Comparison of ENCODE assay signal across 8 cellular contexts in the genomic region with DNA sequence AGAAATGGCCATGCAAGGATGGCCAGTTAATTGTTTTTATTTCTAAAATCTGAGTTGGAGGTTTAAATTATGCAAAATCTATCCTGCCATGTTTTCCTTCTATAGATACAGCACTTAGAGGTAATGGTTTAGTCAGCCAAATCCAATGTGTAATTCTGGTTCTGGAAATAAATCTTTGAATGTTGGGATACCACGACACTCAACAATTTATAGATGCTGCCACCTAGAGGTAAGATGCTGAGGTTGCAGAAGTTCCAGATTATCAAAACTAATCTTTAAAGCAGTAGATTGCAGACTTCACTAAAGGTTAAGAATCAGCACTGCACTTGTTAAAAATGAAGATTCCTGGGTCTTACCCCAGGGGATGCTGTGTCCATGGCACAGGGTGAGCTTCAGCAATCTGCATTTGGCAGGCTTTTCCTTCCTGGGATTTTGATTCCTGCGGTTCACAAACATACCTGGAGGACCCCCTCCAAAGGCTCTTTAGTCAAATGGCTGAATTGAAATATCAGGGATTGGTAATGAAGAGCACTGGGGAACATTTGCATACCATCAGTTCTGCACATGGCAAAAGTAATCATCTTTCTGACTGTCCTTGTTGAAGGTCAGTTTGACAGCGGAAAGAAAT. TPM values are rescaled to one million over a fixed set of nuclear protein-coding genes. Genes with fewer than 3 reads are reported as not detected.
DNase-seq lines count a peak whose midpoint lies in the region; ATAC-seq, FAIRE-seq and TF ChIP-seq lines count a peak whose summit lies in the region.

No MANE protein-coding gene starts in this region.

- H3K27me3 ChIP-seq in Peyer's patch (no peaks in the 10 kb centered on the region), testis (no peaks in the 10 kb centered on the region), ovary (no peaks in the 10 kb centered on the region)

- no peak for ATAC-seq in HG02798 (IDR thresholded peaks at IDR 0.05; ENCODE audit: poor library complexity, unreplicated experiment)

- H3K4me1 ChIP-seq in Peyer's patch (no peaks in the 10 kb centered on the region), testis (no peaks in the 10 kb centered on the region), ovary (ENCODE audit: insufficient read depth) (no peaks in the 10 kb centered on the region)

- TF ChIP-seq POLR2A in H54 (IDR thresholded peaks at IDR 0.05; ENCODE audit: low read depth, low read length) (no peak), Peyer's patch (IDR thresholded peaks at IDR 0.05) (no peak), testis (IDR thresholded peaks at IDR 0.05) (no peak), ovary (IDR thresholded peaks at IDR 0.05) (no peak)

- peak; percentile 32 for DNase-seq in D341Med (ENCODE audit: low spot score)
- DNase-seq in H54 (ENCODE audit: insufficient read length, low spot score) = no peak
- peak in 1 of 3 donors; percentile 52 for DNase-seq in Peyer's patch
- peak; percentile 74 for DNase-seq in foreskin melanocyte
- no peak for DNase-seq in testis
- DNase-seq in stimulated activated CD4-positive, alpha-beta T cell treated with anti-CD3 and anti-CD28 coated beads, Interleukin-2, amount 100 ng/mL, for 24 hours = no peak
- DNase-seq in ovary = no peak

- peak; percentile 69 for FAIRE-seq in H54 (lab: Jason Lieb, UNC)

- intact Hi-C loops in testis (cut with DNase I; ENCODE audit: low total_unique reads) = no loop called here
- intact Hi-C loops in ovary (cut with DNase I) = no loop called here

- no peak overlapping the region for H3K4me3 ChIP-seq in Peyer's patch
- H3K4me3 ChIP-seq in testis = no peak overlapping the region
- no peak overlapping the region for H3K4me3 ChIP-seq in ovary

- WGBS in testis, 2 donors = 56 to 58% methylated on average over 3 of the region's 3 CpGs
- 55 to 60% (median 56%) methylated on average over 3 of the region's 3 CpGs for WGBS in ovary, 3 donors

- H3K9me3 ChIP-seq in Peyer's patch (no peaks in the 10 kb centered on the region), testis (no peaks in the 10 kb centered on the region), ovary (no peaks in the 10 kb centered on the region)

- H3K27ac ChIP-seq in Peyer's patch = no peak overlapping the region
- no peak overlapping the region for H3K27ac ChIP-seq in testis
- H3K27ac ChIP-seq in ovary = no peak overlapping the region

- H3K36me3 ChIP-seq in Peyer's patch (no peaks in the 10 kb centered on the region), testis (ENCODE audit: low read depth, missing control alignments) (no peaks in the 10 kb centered on the region), ovary (no peaks in the 10 kb centered on the region)

- no peak for TF ChIP-seq EP300 in ovary (IDR thresholded peaks at IDR 0.05)

- TF ChIP-seq CTCF in Peyer's patch (IDR thresholded peaks at IDR 0.05) = peak in 5 of 6 experiments; percentile 7 to 67 (median 60)
- peak; percentile 6 to 58 (median 29) for TF ChIP-seq CTCF in testis (IDR thresholded peaks at IDR 0.05)
- TF ChIP-seq CTCF in ovary (IDR thresholded peaks at IDR 0.05) = peak in 1 of 3 donors; percentile 13

RNA-seq across cellular contexts. Expression of gene ANO4, which starts 53.4 kb away (rescaled TPM):
- total RNA-seq in Peyer's patch (1 to 10 TPM in 1 of 4 donors, not detected in 3; 1.7 TPM), testis (10 to 100 TPM in 1 of 2 donors, 1 to 10 TPM in 1; 9.5 to 13.0 TPM), ovary (10 to 100 TPM in 1 of 7 donors, 1 to 10 TPM in 6; 2.3 to 13.1 (median 7.4) TPM)
- polyA plus RNA-seq in testis (ENCODE audit: insufficient read depth, low read depth, low replicate concordance) (2.4 TPM), ovary (1 to 10 TPM; 1.8 to 4.1 TPM)

Comparison
In these comparisons a context has a peak if more than half of its experiments do, and no peak if none do; other contexts are left out.
1. DNase-seq: peak in D341Med (single experiment) and foreskin melanocyte (single experiment); none in H54 (single experiment), testis (single experiment), stimulated activated CD4-positive, alpha-beta T cell treated with anti-CD3 and anti-CD28 coated beads, Interleukin-2, amount 100 ng/mL, for 24 hours (0 of 2) and ovary (0 of 5).